Comparison of ENCODE assay signal across 16 cellular contexts in genomic region chr19:44911896-44912295, GRCh38. TPM values are rescaled to one million over a fixed set of nuclear protein-coding genes. Genes with fewer than 3 reads are reported as not detected.
"Had no signal": no experiment of that assay in that cellular context is flagged by ENCODE, and none has a peak within 500 bp of the region (broad histone marks: within the 10 kb centered on the region; RNA-seq: fewer than 3 reads in every experiment).

No MANE protein-coding gene starts in this region.

RNA-seq across cellular contexts. Expression of gene APOC1, which starts 2.5 kb away (rescaled TPM):
- total RNA-seq: activated T-cell treated with anti-CD3 and anti-CD28 coated beads, Interleukin-2, amount 50 U/mL, for 72 hours; T-helper 2 cell treated with Interferon-gamma antibody and Interleukin-4, amounts not matched to agents 100 ng/mL and 5 ng/mL, for 36 hours had no signal

RNA-seq across cellular contexts. Expression of gene APOC4, which starts 30.1 kb away (rescaled TPM):
- total RNA-seq: activated CD4-positive, alpha-beta T cell treated with anti-CD3 and anti-CD28 coated beads, Interleukin-2, amount 10 ng/mL, durations not matched to agents 24 days and 14 days; activated CD8-positive, alpha-beta memory T cell treated with anti-CD3 and anti-CD28 coated beads for 36 hours; activated CD8-positive, alpha-beta T cell treated with anti-CD3 and anti-CD28 coated beads for 36 hours; activated naive CD8-positive, alpha-beta T cell treated with anti-CD3 and anti-CD28 coated beads for 36 hours; activated T-cell treated with anti-CD3 and anti-CD28 coated beads, Interleukin-2, amount 50 U/mL, for 72 hours; activated T-helper 17 cell treated with anti-CD3 and anti-CD28 coated beads, Interleukin-2, amount 50 U/mL, for 72 hours; astrocyte; body of pancreas; breast epithelium; MCF 10A; OCI-LY7; PC-9; T-helper 1 cell treated with Interleukin-12 subunit alpha and Interleukin-12 subunit beta and Interleukin-4 antibody, amounts not matched to agents 30 ng/mL and 1 ng/mL, for 36 hours; T-helper 2 cell treated with Interferon-gamma antibody and Interleukin-4, amounts not matched to agents 100 ng/mL and 5 ng/mL, for 36 hours had no signal
- polyA plus RNA-seq: adipose tissue had no signal

RNA-seq across cellular contexts. Expression of gene APOC2, which starts 34.0 kb away (rescaled TPM):
- total RNA-seq: activated CD4-positive, alpha-beta T cell treated with anti-CD3 and anti-CD28 coated beads, Interleukin-2, amount 10 ng/mL, durations not matched to agents 24 days and 14 days; activated CD8-positive, alpha-beta memory T cell treated with anti-CD3 and anti-CD28 coated beads for 36 hours; activated CD8-positive, alpha-beta T cell treated with anti-CD3 and anti-CD28 coated beads for 36 hours; activated naive CD8-positive, alpha-beta T cell treated with anti-CD3 and anti-CD28 coated beads for 36 hours; activated T-cell treated with anti-CD3 and anti-CD28 coated beads, Interleukin-2, amount 50 U/mL, for 72 hours; activated T-helper 17 cell treated with anti-CD3 and anti-CD28 coated beads, Interleukin-2, amount 50 U/mL, for 72 hours; astrocyte; body of pancreas; MCF 10A; PC-9; SJCRH30; T-helper 1 cell treated with Interleukin-12 subunit alpha and Interleukin-12 subunit beta and Interleukin-4 antibody, amounts not matched to agents 30 ng/mL and 1 ng/mL, for 36 hours; T-helper 2 cell treated with Interferon-gamma antibody and Interleukin-4, amounts not matched to agents 100 ng/mL and 5 ng/mL, for 36 hours had no signal
